ENCODE assay signal across 7 cellular contexts in genomic region chr21:46368533-46369285, GRCh38. TPM values are rescaled to one million over a fixed set of nuclear protein-coding genes. Genes with fewer than 3 reads are reported as not detected.
DNase-seq lines count a peak whose midpoint lies in the region; ATAC-seq and TF ChIP-seq lines count a peak whose summit lies in the region.

No MANE protein-coding gene starts in this region.

- peak overlapping the region; percentile 72 to 81 for H3K27ac Mint-ChIP-seq in activated naive CD4-positive, alpha-beta T cell treated with anti-CD3 and anti-CD28 coated beads, Interleukin-2, amount 50 U/mL, for 72 hours

- no peaks in the 10 kb centered on the region for H3K9me2 ChIP-seq in hepatocyte (replicated peaks; ENCODE audit: insufficient read depth)

- H3K27ac ChIP-seq in smooth muscle cell (ENCODE audit: low read depth) (no peak overlapping the region), hepatocyte (no peak overlapping the region)

- H3K4me2 ChIP-seq in smooth muscle cell (no peak overlapping the region), hepatocyte (no peak overlapping the region)

- no peaks in the 10 kb centered on the region for H3F3A ChIP-seq in smooth muscle cell (ENCODE audit: low read depth)

- peaks cover 17 to 19% of the 10 kb centered on the region in 2 donors for H3K36me3 Mint-ChIP-seq in activated naive CD4-positive, alpha-beta T cell treated with anti-CD3 and anti-CD28 coated beads, Interleukin-2, amount 50 U/mL, for 72 hours

- peak; percentile 67 for ATAC-seq in GM19395 (IDR thresholded peaks at IDR 0.05; ENCODE audit: unreplicated experiment)
- peak; percentile 39 for ATAC-seq in HG03575 (IDR thresholded peaks at IDR 0.05; ENCODE audit: extremely low read depth, insufficient number of reproducible peaks, low FRiP score, unreplicated experiment)
- ATAC-seq in activated naive CD4-positive, alpha-beta T cell treated with anti-CD3 and anti-CD28 coated beads, Interleukin-2, amount 50 U/mL, for 72 hours: peak; percentile 97

- H3K4me1 ChIP-seq in smooth muscle cell (ENCODE audit: low read depth) (no peaks in the 10 kb centered on the region), hepatocyte (ENCODE audit: insufficient read depth) (no peaks in the 10 kb centered on the region)

- H3K79me2 ChIP-seq in smooth muscle cell (ENCODE audit: low read depth) (no peaks in the 10 kb centered on the region), hepatocyte (no peaks in the 10 kb centered on the region)

- H4K20me1 ChIP-seq in smooth muscle cell (ENCODE audit: low read depth) (peaks cover 15% of the 10 kb centered on the region), hepatocyte (ENCODE audit: insufficient read depth, poor library complexity, severe bottlenecking) (no peaks in the 10 kb centered on the region)

- DNase-seq in activated naive CD4-positive, alpha-beta T cell treated with anti-CD3 and anti-CD28 coated beads, Interleukin-2, amount 50 U/mL, for 72 hours (ENCODE audit: low spot score in 2 of 2): peak; percentile 51 to 64
- DNase-seq in stimulated activated CD8-positive, alpha-beta memory T cell treated with anti-CD3 and anti-CD28 coated beads, Interleukin-7, amount 100 ng/mL, for 4 hours (ENCODE audit: low read depth in 2 of 2): peak; percentile 21 to 29
- no peak for DNase-seq in smooth muscle cell (lab: John Stamatoyannopoulos, UW; ENCODE audit: unreplicated experiment)
- no peak for DNase-seq in posterior vena cava (ENCODE audit: low spot score)
- DNase-seq in hepatocyte (ENCODE audit: low spot score): no peak

- H3K9me3 ChIP-seq in smooth muscle cell (replicated peaks; ENCODE audit: low read depth) (no peaks in the 10 kb centered on the region), hepatocyte (ENCODE audit: low read depth) (no peaks in the 10 kb centered on the region)

- H3K4me3 ChIP-seq in smooth muscle cell (no peak overlapping the region), hepatocyte (no peak overlapping the region)

- intact Hi-C loops in posterior vena cava (cut with DNase I): no loop called here

- H3K36me3 ChIP-seq in smooth muscle cell (ENCODE audit: low read depth): peaks cover 6% of the 10 kb centered on the region
- no peaks in the 10 kb centered on the region for H3K36me3 ChIP-seq in hepatocyte (replicated peaks; ENCODE audit: insufficient read depth, low read depth)

- TF ChIP-seq CTCF in smooth muscle cell (IDR thresholded peaks at IDR 0.05; ENCODE audit: borderline replicate concordance, insufficient read depth, poor library complexity, severe bottlenecking): no peak
- no peak for TF ChIP-seq CTCF in hepatocyte (IDR thresholded peaks at IDR 0.05; ENCODE audit: poor library complexity)

- WGBS in smooth muscle cell (ENCODE audit: low lambda C conversion rate): 93% methylated on average over 11 of the region's 11 CpGs
- 92% methylated on average over 11 of the region's 11 CpGs for WGBS in hepatocyte (ENCODE audit: low lambda C conversion rate, missing lambda C conversion rate)

- no peak overlapping the region for H2AFZ ChIP-seq in smooth muscle cell (ENCODE audit: low read depth)
- no peak overlapping the region for H2AFZ ChIP-seq in hepatocyte

- H3K9ac ChIP-seq in smooth muscle cell (ENCODE audit: low read depth): no peak overlapping the region

- H3K27me3 ChIP-seq in smooth muscle cell (ENCODE audit: low read depth): no peaks in the 10 kb centered on the region
- no peaks in the 10 kb centered on the region for H3K27me3 ChIP-seq in hepatocyte

- H3K9me3 Mint-ChIP-seq in activated naive CD4-positive, alpha-beta T cell treated with anti-CD3 and anti-CD28 coated beads, Interleukin-2, amount 50 U/mL, for 72 hours: no peaks in the 10 kb centered on the region

RNA-seq across cellular contexts. Expression of gene PCNT, which starts 44.8 kb away (rescaled TPM):
- total RNA-seq in activated naive CD4-positive, alpha-beta T cell treated with anti-CD3 and anti-CD28 coated beads, Interleukin-2, amount 50 U/mL, for 72 hours: 10 to 100 TPM; 52.8 to 63.4 TPM
- total RNA-seq in smooth muscle cell (9.3 and 13.1 TPM in 2 replicates), posterior vena cava (10 to 100 TPM; 24.0 to 30.5 TPM), hepatocyte (11.5 and 12.7 TPM in 2 replicates)
- polyA plus RNA-seq in smooth muscle cell (10.8 and 19.1 TPM in 2 replicates), hepatocyte (14.1 and 14.3 TPM in 2 replicates)

RNA-seq across cellular contexts. Expression of gene C21orf58, which starts 45.0 kb away (rescaled TPM):
- total RNA-seq in activated naive CD4-positive, alpha-beta T cell treated with anti-CD3 and anti-CD28 coated beads, Interleukin-2, amount 50 U/mL, for 72 hours: 10 to 100 TPM; 20.7 to 36.0 TPM
- total RNA-seq in smooth muscle cell (2.1 and 4.5 TPM in 2 replicates), posterior vena cava (1 to 10 TPM in 1 of 2 donors, under 1 TPM in 1; 0.57 to 1.3 TPM), hepatocyte (2.6 TPM in 2 replicates)
- polyA plus RNA-seq in smooth muscle cell (3.9 and 4.9 TPM in 2 replicates), hepatocyte (6.8 and 6.9 TPM in 2 replicates)

Comparison
In these comparisons a context has a peak if more than half of its experiments do, and no peak if none do; other contexts are left out.
1. ATAC-seq: peak in every context shown above with its lines; median percentile 97 in activated naive CD4-positive, alpha-beta T cell treated with anti-CD3 and anti-CD28 coated beads, Interleukin-2, amount 50 U/mL, for 72 hours; 67 in GM19395; 39 in HG03575.
2. DNase-seq: peak in activated naive CD4-positive, alpha-beta T cell treated with anti-CD3 and anti-CD28 coated beads, Interleukin-2, amount 50 U/mL, for 72 hours (2 of 2) and stimulated activated CD8-positive, alpha-beta memory T cell treated with anti-CD3 and anti-CD28 coated beads, Interleukin-7, amount 100 ng/mL, for 4 hours (2 of 2); none in smooth muscle cell (single experiment), posterior vena cava (single experiment) and hepatocyte (single experiment).